In the genomic region with DNA sequence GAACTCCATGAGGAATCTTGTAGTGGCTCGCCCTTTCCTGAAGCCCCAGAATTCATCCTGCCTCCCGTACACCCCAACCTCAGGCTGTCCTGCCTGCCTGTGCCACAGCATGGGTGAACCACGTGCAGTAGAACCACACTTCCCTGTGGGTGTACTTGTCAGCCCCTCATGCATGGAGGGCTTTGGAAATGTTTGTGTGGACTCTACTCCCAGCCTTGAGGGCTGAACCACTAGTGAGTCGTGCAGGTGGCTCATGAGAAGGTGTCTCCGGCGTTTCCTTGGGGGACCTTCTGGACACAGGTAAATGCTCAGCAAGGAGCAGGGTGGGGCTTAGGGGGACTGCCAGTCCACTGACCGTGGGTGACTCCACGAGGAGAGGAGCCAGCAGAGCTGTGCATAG, we compare ENCODE assay signal across 1 cellular context.
TF ChIP-seq lines count a peak whose summit lies in the region.

No MANE protein-coding gene starts in this region.

TF ChIP-seq in K562, 482 proteins besides CTCF, POLR2A, EP300 and RAD21:
- no peak for TF ChIP-seq RBM14 (IDR thresholded peaks at IDR 0.05; ENCODE audit: borderline replicate concordance, insufficient read depth, low read depth, low read length)
- no peak for TF ChIP-seq MIER1 (IDR thresholded peaks at IDR 0.05; ENCODE audit: low read depth)
- no peak for TF ChIP-seq ARID1B (IDR thresholded peaks at IDR 0.05)
- TF ChIP-seq ZNF764 (CRISPR knock-in tag; IDR thresholded peaks at IDR 0.05; ENCODE audit: low read depth), result no peak
- TF ChIP-seq RBM15 (IDR thresholded peaks at IDR 0.05; ENCODE audit: insufficient read depth, low read length), result no peak
- TF ChIP-seq CEBPZ (IDR thresholded peaks at IDR 0.05; ENCODE audit: borderline replicate concordance, low read depth, low read length), result no peak
- TF ChIP-seq ZBTB26 (CRISPR knock-in tag; IDR thresholded peaks at IDR 0.05), result no peak
- no peak for TF ChIP-seq U2AF1 (optimal IDR thresholded peaks at IDR 0.05; ENCODE audit: low read depth, low read length)
- no peak for TF ChIP-seq ZNF518B (CRISPR knock-in tag; IDR thresholded peaks at IDR 0.05)
- no peak for TF ChIP-seq TAF1 (IDR thresholded peaks at IDR 0.05; ENCODE audit: control insufficient read depth, extremely low read depth, insufficient read depth, low read length, severe bottlenecking)
- no peak for TF ChIP-seq XRCC5 (IDR thresholded peaks at IDR 0.05; ENCODE audit: low read depth, low read length)
- no peak for TF ChIP-seq ZNF830 (CRISPR knock-in tag; IDR thresholded peaks at IDR 0.05)
- no peak for TF ChIP-seq PHF8 (IDR thresholded peaks at IDR 0.05; ENCODE audit: borderline replicate concordance, low read length)
- TF ChIP-seq FOXM1 (IDR thresholded peaks at IDR 0.05; ENCODE audit: low read depth), result no peak
- TF ChIP-seq FOXM1 (CRISPR knock-in tag; IDR thresholded peaks at IDR 0.05; ENCODE audit: low read depth), result no peak
- TF ChIP-seq, protein P1, sequence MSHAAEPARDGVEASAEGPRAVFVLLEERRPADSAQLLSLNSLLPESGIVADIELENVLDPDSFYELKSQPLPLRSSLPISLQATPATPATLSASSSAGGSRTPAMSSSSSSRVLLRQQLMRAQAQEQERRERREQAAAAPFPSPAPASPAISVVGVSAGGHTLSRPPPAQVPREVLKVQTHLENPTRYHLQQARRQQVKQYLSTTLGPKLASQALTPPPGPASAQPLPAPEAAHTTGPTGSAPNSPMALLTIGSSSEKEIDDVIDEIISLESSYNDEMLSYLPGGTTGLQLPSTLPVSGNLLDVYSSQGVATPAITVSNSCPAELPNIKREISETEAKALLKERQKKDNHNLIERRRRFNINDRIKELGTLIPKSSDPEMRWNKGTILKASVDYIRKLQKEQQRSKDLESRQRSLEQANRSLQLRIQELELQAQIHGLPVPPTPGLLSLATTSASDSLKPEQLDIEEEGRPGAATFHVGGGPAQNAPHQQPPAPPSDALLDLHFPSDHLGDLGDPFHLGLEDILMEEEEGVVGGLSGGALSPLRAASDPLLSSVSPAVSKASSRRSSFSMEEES (CRISPR knock-in tag; IDR thresholded peaks at IDR 0.05), result no peak
- TF ChIP-seq, protein P2, sequence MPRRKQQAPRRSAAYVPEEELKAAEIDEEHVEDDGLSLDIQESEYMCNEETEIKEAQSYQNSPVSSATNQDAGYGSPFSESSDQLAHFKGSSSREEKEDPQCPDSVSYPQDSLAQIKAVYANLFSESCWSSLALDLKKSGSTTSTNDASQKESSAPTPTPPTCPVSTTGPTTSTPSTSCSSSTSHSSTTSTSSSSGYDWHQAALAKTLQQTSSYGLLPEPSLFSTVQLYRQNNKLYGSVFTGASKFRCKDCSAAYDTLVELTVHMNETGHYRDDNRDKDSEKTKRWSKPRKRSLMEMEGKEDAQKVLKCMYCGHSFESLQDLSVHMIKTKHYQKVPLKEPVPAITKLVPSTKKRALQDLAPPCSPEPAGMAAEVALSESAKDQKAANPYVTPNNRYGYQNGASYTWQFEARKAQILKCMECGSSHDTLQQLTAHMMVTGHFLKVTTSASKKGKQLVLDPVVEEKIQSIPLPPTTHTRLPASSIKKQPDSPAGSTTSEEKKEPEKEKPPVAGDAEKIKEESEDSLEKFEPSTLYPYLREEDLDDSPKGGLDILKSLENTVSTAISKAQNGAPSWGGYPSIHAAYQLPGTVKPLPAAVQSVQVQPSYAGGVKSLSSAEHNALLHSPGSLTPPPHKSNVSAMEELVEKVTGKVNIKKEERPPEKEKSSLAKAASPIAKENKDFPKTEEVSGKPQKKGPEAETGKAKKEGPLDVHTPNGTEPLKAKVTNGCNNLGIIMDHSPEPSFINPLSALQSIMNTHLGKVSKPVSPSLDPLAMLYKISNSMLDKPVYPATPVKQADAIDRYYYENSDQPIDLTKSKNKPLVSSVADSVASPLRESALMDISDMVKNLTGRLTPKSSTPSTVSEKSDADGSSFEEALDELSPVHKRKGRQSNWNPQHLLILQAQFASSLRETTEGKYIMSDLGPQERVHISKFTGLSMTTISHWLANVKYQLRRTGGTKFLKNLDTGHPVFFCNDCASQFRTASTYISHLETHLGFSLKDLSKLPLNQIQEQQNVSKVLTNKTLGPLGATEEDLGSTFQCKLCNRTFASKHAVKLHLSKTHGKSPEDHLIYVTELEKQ (CRISPR knock-in tag; IDR thresholded peaks at IDR 0.05), result no peak
- TF ChIP-seq, protein P3, sequence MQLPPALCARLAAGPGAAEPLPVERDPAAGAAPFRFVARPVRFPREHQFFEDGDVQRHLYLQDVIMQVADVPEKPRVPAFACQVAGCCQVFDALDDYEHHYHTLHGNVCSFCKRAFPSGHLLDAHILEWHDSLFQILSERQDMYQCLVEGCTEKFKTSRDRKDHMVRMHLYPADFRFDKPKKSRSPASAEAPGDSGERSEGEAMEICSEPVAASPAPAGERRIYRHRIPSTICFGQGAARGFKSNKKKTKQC (CRISPR knock-in tag; IDR thresholded peaks at IDR 0.05), result no peak
- no peak for TF ChIP-seq NFIC (IDR thresholded peaks at IDR 0.05)
